Comparison of ENCODE assay signal across 11 cellular contexts in the genomic region with DNA sequence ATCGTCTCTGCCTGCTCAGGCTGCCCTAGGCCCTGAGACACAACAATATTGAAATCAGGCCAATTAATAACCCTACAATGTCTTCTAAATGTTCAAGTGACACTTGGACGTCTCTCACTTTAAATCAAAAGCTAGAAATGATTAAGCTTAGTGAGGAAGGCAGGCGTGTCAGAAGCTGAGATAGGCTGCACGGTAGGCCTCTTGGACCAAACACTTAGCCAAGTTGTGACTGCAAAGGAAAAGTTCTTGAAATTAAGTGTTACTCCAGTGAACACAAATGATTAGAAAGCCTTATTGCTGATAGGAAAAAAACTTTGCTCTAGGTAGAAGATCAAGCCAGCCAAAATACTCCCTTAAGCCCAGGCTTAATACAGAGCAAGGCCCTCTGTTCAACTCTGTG. TPM values are rescaled to one million over a fixed set of nuclear protein-coding genes. Genes with fewer than 3 reads are reported as not detected.
DNase-seq lines count a peak whose midpoint lies in the region; ATAC-seq and TF ChIP-seq lines count a peak whose summit lies in the region.
"Had no signal": no experiment of that assay in that cellular context is flagged by ENCODE, and none has a peak within 500 bp of the region (broad histone marks: within the 10 kb centered on the region; RNA-seq: fewer than 3 reads in every experiment).

No MANE protein-coding gene starts in this region.

- WGBS in esophagus squamous epithelium, 2 donors = 22 to 51% methylated on average over 4 of the region's 4 CpGs
- 16 to 20% methylated on average over 4 of the region's 4 CpGs for WGBS in aorta, 2 donors

- in situ Hi-C loops in G401 (cut with HindIII; ENCODE audit: low sequenced_read_pairs) = no loop called here

- H3F3A ChIP-seq in PC-9 (ENCODE audit: insufficient read depth, low read depth) = 0 out of 2 replicates have a peak, but pooled peaks cover 6% of the 10 kb centered on the region

- DNase-seq in G401 (ENCODE audit: low spot score) (peak; percentile 19), PC-9 (no peak), esophagus squamous epithelium (lab: John Stamatoyannopoulos, UW) (no peak), glutamatergic neuron (no peak), aorta (no peak), NCI-H2107 (lab: John Stamatoyannopoulos, UW) (no peak)
- no peak for DNase-seq in activated naive CD4-positive, alpha-beta T cell treated with anti-CD3 and anti-CD28 coated beads, Interleukin-2, amount 50 U/mL, for 16 hours
- DNase-seq: effector CD8-positive, alpha-beta T cell; left ventricle myocardium superior; NCI-H1092 treated with DMSO at 0.1 percent for 48 hours had no signal

- H3K4me1 ChIP-seq in PC-9 (replicated peaks; ENCODE audit: insufficient read depth) (peaks cover 19% of the 10 kb centered on the region), esophagus squamous epithelium (peaks cover 0 to 47% (median 14%) of the 10 kb centered on the region in 3 donors), skeletal muscle satellite cell (ENCODE audit: control insufficient read depth, insufficient read depth, low read length) (peaks cover 30% of the 10 kb centered on the region), aorta (ENCODE audit: control insufficient read depth in 1 of 2, insufficient read depth in 2 of 2, low read length in 2 of 2) (peaks cover 0 to 5% of the 10 kb centered on the region in 2 donors)

- H3K36me3 ChIP-seq in PC-9 (ENCODE audit: low read depth) (no peaks in the 10 kb centered on the region), esophagus squamous epithelium (no peaks in the 10 kb centered on the region), skeletal muscle satellite cell (ENCODE audit: insufficient read depth, low read length) (peaks cover 4% of the 10 kb centered on the region), aorta (ENCODE audit: control insufficient read depth in 1 of 2, insufficient read depth in 2 of 2, low read length in 1 of 2) (no peaks in the 10 kb centered on the region)

- intact Hi-C loops in PC-9 (cut with micrococcal nuclease; ENCODE audit: unreplicated experiment) (no loop called here), esophagus squamous epithelium (cut with DNase I) (loop anchor here (5.0 kb wide), 1 partner anchor 141 kb away; no protein-coding TSS in a partner anchor), aorta (cut with DNase I) (no loop called here)

- H2AFZ ChIP-seq in PC-9 = no peak overlapping the region

- H3K27me3 ChIP-seq in PC-9 (ENCODE audit: insufficient read depth, low read depth) (no peaks in the 10 kb centered on the region), esophagus squamous epithelium (no peaks in the 10 kb centered on the region), skeletal muscle satellite cell (ENCODE audit: control insufficient read depth, insufficient read depth, low read length) (no peaks in the 10 kb centered on the region), aorta (ENCODE audit: control insufficient read depth in 1 of 2, insufficient read depth in 2 of 2, low read length in 1 of 2) (no peaks in the 10 kb centered on the region)

- POLR2A ChIA-PET in PC-9 (lab: Charles Lee; ENCODE audit: unreplicated experiment) = interaction anchor here (0.6 kb wide), 1 partner anchor 61 kb away, joined by 5 read pairs; no protein-coding TSS in a partner anchor

- H3K27ac ChIP-seq in PC-9 = no peak overlapping the region
- H3K27ac ChIP-seq in esophagus squamous epithelium = peak overlapping the region in 3 of 4 donors; percentile 26 to 90 (median 32)
- no peak overlapping the region for H3K27ac ChIP-seq in aorta (ENCODE audit: low read depth in 1 of 2, low read length in 2 of 2)

- peaks cover 60% of the 10 kb centered on the region for H3K79me2 ChIP-seq in PC-9 (ENCODE audit: low read depth)

- no TSS peak for BruUV-seq in PC-9 (replicated peaks; lab: Mats Ljungman, UMichigan)

- H3K9me2 ChIP-seq in PC-9 (ENCODE audit: insufficient read depth) = no peaks in the 10 kb centered on the region

- H3K36me3 Mint-ChIP-seq in glutamatergic neuron (ENCODE audit: unreplicated experiment) = no peaks in the 10 kb centered on the region

- TF ChIP-seq POLR2A in esophagus squamous epithelium (IDR thresholded peaks at IDR 0.05) = no peak

- no peak overlapping the region for H3K4me3 Mint-ChIP-seq in glutamatergic neuron (ENCODE audit: unreplicated experiment)

- peak overlapping the region; percentile 73 for H3K4me2 ChIP-seq in PC-9
- peak overlapping the region; percentile 82 for H3K4me2 ChIP-seq in skeletal muscle satellite cell (ENCODE audit: low read length)

- H3K9me3 ChIP-seq in PC-9 (ENCODE audit: insufficient read depth, low read depth) (no peaks in the 10 kb centered on the region), esophagus squamous epithelium (no peaks in the 10 kb centered on the region), skeletal muscle satellite cell (replicated peaks; ENCODE audit: low read length) (no peaks in the 10 kb centered on the region), aorta (ENCODE audit: control insufficient read depth, low read length) (no peaks in the 10 kb centered on the region)

- TF ChIP-seq CTCF in PC-9 (conservative IDR thresholded peaks at IDR 0.05) (no peak), esophagus squamous epithelium (IDR thresholded peaks at IDR 0.05) (no peak), glutamatergic neuron (IDR thresholded peaks at IDR 0.05; ENCODE audit: partially characterized antibody, unreplicated experiment) (no peak)

- no peak for ATAC-seq in aorta (ENCODE audit: low FRiP score)
- ATAC-seq: left ventricle myocardium superior had no signal

- peaks cover 3% of the 10 kb centered on the region for H3K9me3 Mint-ChIP-seq in glutamatergic neuron (ENCODE audit: unreplicated experiment)

- no peaks in the 10 kb centered on the region for H4K20me1 ChIP-seq in PC-9 (ENCODE audit: insufficient read depth)

- CTCF ChIA-PET in PC-9 (lab: Charles Lee) = no interaction called here

- no peak overlapping the region for H3K27ac Mint-ChIP-seq in glutamatergic neuron (ENCODE audit: unreplicated experiment)

- peak overlapping the region; percentile 84; the same call in 1 of the 2 replicates for H3K4me3 ChIP-seq in PC-9
- H3K4me3 ChIP-seq in esophagus squamous epithelium = peak overlapping the region in 1 of 4 donors; percentile 26
- H3K4me3 ChIP-seq in skeletal muscle satellite cell (ENCODE audit: low read length) = peak overlapping the region; percentile 96
- H3K4me3 ChIP-seq in aorta (ENCODE audit: low read length in 2 of 2) = no peak overlapping the region

- H3K9ac ChIP-seq in skeletal muscle satellite cell (ENCODE audit: low read depth, low read length) = peak overlapping the region; percentile 14

- peaks cover 8% of the 10 kb centered on the region for H3K4me1 Mint-ChIP-seq in glutamatergic neuron (ENCODE audit: low read depth, unreplicated experiment)

- no peaks in the 10 kb centered on the region for H3K27me3 Mint-ChIP-seq in glutamatergic neuron (ENCODE audit: unreplicated experiment)

RNA-seq across cellular contexts. Expression of a gene that starts 2.2 kb away (rescaled TPM):
- total RNA-seq in G401 (2014; rRNA removed; shearing (Covaris generic)) = 110 and 126 TPM in 2 replicates
- total RNA-seq in PC-9 (2021) = 33.4 and 36.7 TPM in 2 replicates
- total RNA-seq in esophagus squamous epithelium = 10 to 100 TPM in 2 of 4 donors, 1 to 10 TPM in 2; 4.3 to 11.8 (median 9.7) TPM
- total RNA-seq in skeletal muscle satellite cell (2012; rRNA removed) = 22.5 and 30.4 TPM in 2 replicates
- total RNA-seq in glutamatergic neuron (ENCODE audit: unreplicated experiment) = 12.1 TPM
- total RNA-seq in aorta = 10 to 100 TPM; 17.0 to 32.2 TPM
- 10 to 100 TPM; 12.3 to 14.3 TPM for polyA plus RNA-seq in aorta

RNA-seq across cellular contexts. Expression of a gene that starts 45.3 kb away (rescaled TPM):
- 51.9 and 81.1 TPM in 2 replicates for total RNA-seq in G401 (2014; rRNA removed; shearing (Covaris generic))
- total RNA-seq in PC-9 (2021) (32.2 and 38.3 TPM in 2 replicates), esophagus squamous epithelium (10 to 100 TPM in 2 of 4 donors, 1 to 10 TPM in 2; 5.2 to 12.4 (median 8.1) TPM), glutamatergic neuron (ENCODE audit: unreplicated experiment) (45.1 TPM), aorta (10 to 100 TPM; 24.6 to 30.1 TPM)
- 30.7 and 31.7 TPM in 2 replicates for total RNA-seq in skeletal muscle satellite cell (2012; rRNA removed)
- 10 to 100 TPM in 1 of 2 donors, 1 to 10 TPM in 1; 4.4 to 15.2 TPM for polyA plus RNA-seq in aorta

Comparison
In these comparisons a context has a peak if more than half of its experiments do, and no peak if none do; other contexts are left out.
1. H3K27ac ChIP-seq: peak in esophagus squamous epithelium (3 of 4); none in PC-9 (single experiment) and aorta (0 of 2).
2. H3K4me3 ChIP-seq: peak in PC-9 (single experiment) and skeletal muscle satellite cell (single experiment); none in aorta (0 of 2).